ENCODE assay signal across 8 cellular contexts in genomic region chr11:83070044-83070877, GRCh38. TPM values are rescaled to one million over a fixed set of nuclear protein-coding genes. Genes with fewer than 3 reads are reported as not detected.
DNase-seq lines count a peak whose midpoint lies in the region; ATAC-seq and TF ChIP-seq lines count a peak whose summit lies in the region.

No MANE protein-coding gene starts in this region.

- H3K4me3 ChIP-seq in GM12864 (ENCODE audit: low read depth, low read length) = peak overlapping the region; percentile 69
- H3K4me3 ChIP-seq in Panc1 (ENCODE audit: low read depth in 2 of 2, low read length in 2 of 2) = peak overlapping the region; percentile 85 to 99

- BruUV-seq in Panc1 (replicated peaks; lab: Mats Ljungman, UMichigan) = no TSS peak

- in situ Hi-C loops in Panc1 (cut with HindIII; ENCODE audit: low pct_unique_long_range_greater_than_20kb, low sequenced_read_pairs) = no loop called here

- H3K27me3 ChIP-seq in Panc1 (ENCODE audit: control insufficient read depth, insufficient read depth, low read length) = no peaks in the 10 kb centered on the region

- intact Hi-C loops in Panc1 (cut with micrococcal nuclease; ENCODE audit: unreplicated experiment) = loop anchor here (5.0 kb wide), 2 partner anchors 87 to 163 kb away; partner anchors contain the start of gene PCF11

- CTCF ChIA-PET in Panc1 (lab: Charles Lee) = no interaction called here

- POLR2A ChIA-PET in Panc1 (lab: Charles Lee) = no interaction called here

- H3K9me3 ChIP-seq in Panc1 (ENCODE audit: control insufficient read depth, insufficient read depth, low read depth, low read length) = no peaks in the 10 kb centered on the region

- H3K36me3 ChIP-seq in Panc1 (ENCODE audit: control insufficient read depth, insufficient read depth, low read length) = peaks cover 9% of the 10 kb centered on the region

- no peak for TF ChIP-seq CTCF in GM12864 (IDR thresholded peaks at IDR 0.05; ENCODE audit: low read depth, low read length, missing control alignments)
- no peak for TF ChIP-seq CTCF in Panc1 (IDR thresholded peaks at IDR 0.05)

- ATAC-seq in Panc1 (no peak), GM19455 (IDR thresholded peaks at IDR 0.05; ENCODE audit: unreplicated experiment) (no peak), HG02970 (IDR thresholded peaks at IDR 0.05; ENCODE audit: low FRiP score, unreplicated experiment) (no peak)

- H3K4me1 ChIP-seq in Panc1 (ENCODE audit: control insufficient read depth, insufficient read depth, low read length) = peaks cover 25% of the 10 kb centered on the region

- peak overlapping the region; percentile 98 for H3K27ac ChIP-seq in Panc1 (ENCODE audit: low read length)

- DNase-seq in GM12864 (ENCODE audit: low read depth) = no peak
- DNase-seq in Panc1 (ENCODE audit: low read depth, low spot score) = no peak
- DNase-seq in fibroblast of gingiva (ENCODE audit: low read depth) = peak; percentile 76
- DNase-seq in pons (ENCODE audit: low spot score) = peak; percentile 37
- no peak for DNase-seq in activated CD4-positive, alpha-beta T cell treated with anti-CD3 and anti-CD28 coated beads for 4 hours
- DNase-seq in NCI-H774 (lab: John Stamatoyannopoulos, UW) = no peak

RNA-seq across cellular contexts. Expression of gene RAB30, which starts 1.4 kb away (rescaled TPM):
- total RNA-seq in Panc1 (2021; ENCODE audit: unreplicated experiment) = 19.0 TPM
- polyA plus RNA-seq in Panc1 (2012; ENCODE audit: insufficient read length) = 12.3 TPM

Comparison
In these comparisons a context has a peak if more than half of its experiments do, and no peak if none do; other contexts are left out.
1. DNase-seq: peak in fibroblast of gingiva (single experiment) and pons (single experiment); none in GM12864 (single experiment), Panc1 (single experiment), activated CD4-positive, alpha-beta T cell treated with anti-CD3 and anti-CD28 coated beads for 4 hours (0 of 2) and NCI-H774 (single experiment).